In genomic region chr17:65794572-65794971, GRCh38 we compare ENCODE assay signal across 7 cellular contexts.
DNase-seq lines count a peak whose midpoint lies in the region; ATAC-seq, FAIRE-seq and TF ChIP-seq lines count a peak whose summit lies in the region.

No MANE protein-coding gene starts in this region.

- WGBS in pancreas, 2 donors: 52% methylated on average over 5 of the region's 5 CpGs

- no peak overlapping the region for H3K4me3 ChIP-seq in GM06990 (replicated peaks; ENCODE audit: low read depth, low read length)
- H3K4me3 ChIP-seq in pancreas: no peak overlapping the region

- DNase-seq in GM06990 (ENCODE audit: extremely low read depth, insufficient read length) (no peak), M059J (ENCODE audit: low read depth) (peak; percentile 50), cerebellar cortex (ENCODE audit: low spot score) (peak; percentile 16), pancreas (no peak), NCI-H2196 treated with DMSO at 0.1 percent for 48 hours (lab: John Stamatoyannopoulos, UW; ENCODE audit: unreplicated experiment) (no peak), NCI-H2107 (lab: John Stamatoyannopoulos, UW) (no peak)

- TF ChIP-seq CTCF in GM06990 (IDR thresholded peaks at IDR 0.05; ENCODE audit: insufficient read depth, low read length, poor library complexity, severe bottlenecking) (peak; percentile 57), pancreas (IDR thresholded peaks at IDR 0.05) (peak in 3 of 4 donors; percentile 23 to 35 (median 24))

- intact Hi-C loops in pancreas (cut with DNase I): no loop called here

- FAIRE-seq in pancreas (lab: Jason Lieb, UNC): no peak

- no peaks in the 10 kb centered on the region for H3K4me1 ChIP-seq in pancreas

- no peaks in the 10 kb centered on the region for H3K9me3 ChIP-seq in pancreas

- H3K27me3 ChIP-seq in GM06990 (replicated peaks; ENCODE audit: control insufficient read depth, insufficient read depth, low read length) (no peaks in the 10 kb centered on the region), pancreas (no peaks in the 10 kb centered on the region)

- H3K27ac ChIP-seq in pancreas: no peak overlapping the region

- ATAC-seq in pancreas: peak in 3 of 4 donors; percentile 70 to 82 (median 72)
- no peak for ATAC-seq in HG02973 (IDR thresholded peaks at IDR 0.05; ENCODE audit: unreplicated experiment)

- H3K36me3 ChIP-seq in GM06990 (ENCODE audit: control insufficient read depth, insufficient read depth, low read length) (no peaks in the 10 kb centered on the region), pancreas (no peaks in the 10 kb centered on the region)

Comparison
In these comparisons a context has a peak if more than half of its experiments do, and no peak if none do; other contexts are left out.
1. DNase-seq: peak in M059J (single experiment) and cerebellar cortex (single experiment); none in GM06990 (single experiment), pancreas (0 of 6), NCI-H2196 treated with DMSO at 0.1 percent for 48 hours (single experiment) and NCI-H2107 (single experiment).